Comparison of ENCODE assay signal across 20 cellular contexts in genomic region chr2:111231532-111232252, GRCh38.
"Had no signal": no experiment of that assay in that cellular context is flagged by ENCODE, and none has a peak within 500 bp of the region (broad histone marks: within the 10 kb centered on the region; RNA-seq: fewer than 3 reads in every experiment).

No MANE protein-coding gene starts in this region.

- H3K27ac Mint-ChIP-seq: activated CD4-positive, alpha-beta memory T cell treated with anti-CD3 and anti-CD28 coated beads for 36 hours; naive thymus-derived CD8-positive, alpha-beta T cell; stimulated activated naive CD8-positive, alpha-beta T cell treated with anti-CD3 and anti-CD28 coated beads, Interleukin-15, amount 100 ng/mL, for 72 hours; T-helper 2 cell treated with Interferon-gamma antibody and Interleukin-4, amounts not matched to agents 5 μg/mL and 100 μg/mL, for 36 hours had no signal

- DNase-seq: activated CD4-positive, alpha-beta memory T cell treated with anti-CD3 and anti-CD28 coated beads for 36 hours; activated effector memory CD4-positive, alpha-beta T cell treated with anti-CD3 and anti-CD28 coated beads, Interleukin-2, amount 50 U/mL, for 16 hours; activated naive CD4-positive, alpha-beta T cell treated with anti-CD3 and anti-CD28 coated beads, Interleukin-2, amount 50 U/mL, for 16 hours; activated T-cell treated with anti-CD3 and anti-CD28 coated beads, Interleukin-2, amount 50 U/mL, for 4 hours; mesenchymal stem cell; naive thymus-derived CD8-positive, alpha-beta T cell; stimulated activated CD4-positive, alpha-beta T cell treated with anti-CD3 and anti-CD28 coated beads, Interleukin-4, amount 100 ng/mL, for 1 hour; stimulated activated naive CD8-positive, alpha-beta T cell treated with anti-CD3 and anti-CD28 coated beads, Interleukin-15, amount 100 ng/mL, for 72 hours; trophoblast cell had no signal

- H3K27ac ChIP-seq: breast epithelium, coronary artery, prostate gland, right atrium auricular region, skin epidermis, suprapubic skin, vagina had no signal

- H3K36me3 ChIP-seq: breast epithelium, prostate gland, right atrium auricular region, suprapubic skin, vagina had no signal

- H3K4me3 ChIP-seq: breast epithelium, coronary artery, prostate gland, right atrium auricular region, skin epidermis, suprapubic skin, vagina had no signal

- H3K4me1 ChIP-seq: breast epithelium, prostate gland, vagina had no signal

- ATAC-seq: activated T-cell treated with anti-CD3 and anti-CD28 coated beads, Interleukin-2, amount 50 U/mL, for 4 hours; esophagus mucosa; naive thymus-derived CD8-positive, alpha-beta T cell; stimulated activated naive CD8-positive, alpha-beta T cell treated with anti-CD3 and anti-CD28 coated beads, Interleukin-15, amount 100 ng/mL, for 72 hours had no signal

- FAIRE-seq: astrocyte, TTC549 had no signal

- H3K27me3 ChIP-seq: breast epithelium, right atrium auricular region, suprapubic skin, vagina had no signal

- H3K27me3 Mint-ChIP-seq: activated CD4-positive, alpha-beta memory T cell treated with anti-CD3 and anti-CD28 coated beads for 36 hours had no signal

- H3K9me3 ChIP-seq: breast epithelium, prostate gland, suprapubic skin, vagina had no signal

- H3K4me3 Mint-ChIP-seq: activated CD4-positive, alpha-beta memory T cell treated with anti-CD3 and anti-CD28 coated beads for 36 hours; activated T-cell treated with anti-CD3 and anti-CD28 coated beads, Interleukin-2, amount 50 U/mL, for 4 hours; naive thymus-derived CD8-positive, alpha-beta T cell; stimulated activated naive CD8-positive, alpha-beta T cell treated with anti-CD3 and anti-CD28 coated beads, Interleukin-15, amount 100 ng/mL, for 72 hours; T-helper 2 cell treated with Interferon-gamma antibody and Interleukin-4, amounts not matched to agents 5 μg/mL and 100 μg/mL, for 36 hours had no signal

- H3K4me1 Mint-ChIP-seq: naive thymus-derived CD8-positive, alpha-beta T cell had no signal
